Comparison of ENCODE assay signal across 19 cellular contexts in genomic region chr6:163539101-163539762, GRCh38.
"Had no signal": no experiment of that assay in that cellular context is flagged by ENCODE, and none has a peak within 500 bp of the region (broad histone marks: within the 10 kb centered on the region; RNA-seq: fewer than 3 reads in every experiment).

No MANE protein-coding gene starts in this region.

- H3K27me3 ChIP-seq: ascending aorta, cardiac muscle cell, foreskin keratinocyte, heart left ventricle, neutrophil had no signal

- DNase-seq: activated CD4-positive, alpha-beta memory T cell treated with anti-CD3 and anti-CD28 coated beads for 36 hours; activated CD4-positive, alpha-beta T cell treated with anti-CD3 and anti-CD28 coated beads for 36 hours; activated CD8-positive, alpha-beta memory T cell treated with anti-CD3 and anti-CD28 coated beads, Interleukin-2, amount 10 ng/mL, durations not matched to agents 7 days and 5 days; activated naive CD4-positive, alpha-beta T cell treated with anti-CD3 and anti-CD28 coated beads, Interleukin-2, amount 10 ng/mL, durations not matched to agents 7 days and 5 days; activated T-cell treated with anti-CD3 and anti-CD28 coated beads, Interleukin-2, amount 50 U/mL, for 1 hour; effector CD8-positive, alpha-beta T cell; foreskin keratinocyte; heart left ventricle; naive thymus-derived CD8-positive, alpha-beta T cell; posterior cingulate gyrus; right cardiac atrium; small intestine; stimulated activated CD4-positive, alpha-beta T cell treated with anti-CD3 and anti-CD28 coated beads, Interleukin-4, amount 100 ng/mL, for 4 hours; stimulated activated CD8-positive, alpha-beta memory T cell treated with anti-CD3 and anti-CD28 coated beads, Interleukin-4, amount 100 ng/mL, for 48 hours; T-helper 2 cell had no signal

- ATAC-seq: activated CD4-positive, alpha-beta T cell treated with anti-CD3 and anti-CD28 coated beads for 36 hours; activated CD8-positive, alpha-beta memory T cell treated with anti-CD3 and anti-CD28 coated beads, Interleukin-2, amount 10 ng/mL, durations not matched to agents 7 days and 5 days; foreskin keratinocyte; naive thymus-derived CD8-positive, alpha-beta T cell had no signal

- H3K9me3 ChIP-seq: ascending aorta, heart left ventricle, neutrophil had no signal

- H3K27ac ChIP-seq: ascending aorta, coronary artery, foreskin keratinocyte, neutrophil had no signal

- H3K4me3 ChIP-seq: ascending aorta, cardiac muscle cell, coronary artery, heart left ventricle had no signal
